9 cellular contexts compared by ENCODE assay signal in the genomic region with DNA sequence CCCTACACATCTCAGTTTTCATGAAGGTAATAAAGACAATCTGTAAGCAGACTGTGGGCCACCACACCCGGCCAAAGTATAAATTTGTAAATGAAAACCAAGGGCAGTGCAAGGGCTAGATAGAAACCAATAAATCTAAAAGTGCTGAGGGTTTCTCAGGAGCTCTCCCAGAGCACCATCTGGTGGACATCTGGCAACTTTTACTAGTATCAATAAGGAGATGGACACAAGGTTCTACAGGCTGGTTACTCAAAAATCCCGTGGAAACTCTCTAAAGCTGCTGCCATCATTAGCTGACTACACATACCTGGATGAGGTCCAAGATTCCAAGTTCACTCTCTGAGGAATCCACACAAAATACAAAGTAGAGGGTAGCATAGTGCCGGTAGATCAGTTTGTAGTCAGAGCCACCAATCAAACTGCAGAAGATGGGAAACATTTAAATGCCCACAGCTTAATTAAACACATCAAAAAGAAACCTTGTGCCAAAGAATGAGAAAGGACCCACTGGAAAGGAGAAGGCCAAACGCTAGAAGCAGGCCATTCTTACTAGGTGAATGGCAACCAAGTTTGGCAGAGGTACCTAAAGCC. TPM values are rescaled to one million over a fixed set of nuclear protein-coding genes. Genes with fewer than 3 reads are reported as not detected.
DNase-seq lines count a peak whose midpoint lies in the region; ATAC-seq and TF ChIP-seq lines count a peak whose summit lies in the region.
"Had no signal": no experiment of that assay in that cellular context is flagged by ENCODE, and none has a peak within 500 bp of the region (broad histone marks: within the 10 kb centered on the region; RNA-seq: fewer than 3 reads in every experiment).

No MANE protein-coding gene starts in this region.

- intact Hi-C loops in posterior vena cava (cut with DNase I) = no loop called here

- peaks cover 5% of the 10 kb centered on the region for H3K4me1 ChIP-seq in hepatocyte (ENCODE audit: insufficient read depth)

- H3K79me2 ChIP-seq in hepatocyte = peaks cover 27% of the 10 kb centered on the region

- 65% methylated on average over 4 of the region's 4 CpGs for WGBS in hepatocyte (ENCODE audit: low lambda C conversion rate, missing lambda C conversion rate)

- peak; percentile 85 for ATAC-seq in SK-N-SH treated with all-trans-retinoic acid at 6 μM for 48 hours

- no peaks in the 10 kb centered on the region for H3K9me2 ChIP-seq in hepatocyte (replicated peaks; ENCODE audit: insufficient read depth)

- H3K36me3 ChIP-seq in hepatocyte (replicated peaks; ENCODE audit: insufficient read depth, low read depth) = no peaks in the 10 kb centered on the region

- TF ChIP-seq CTCF in hepatocyte (IDR thresholded peaks at IDR 0.05; ENCODE audit: poor library complexity) = peak; percentile 56

- DNase-seq in AG20443 (ENCODE audit: low spot score) (peak; percentile 72), HCEC 1CT (peak; percentile 79), hepatocyte (ENCODE audit: low spot score) (peak; percentile 62), posterior vena cava (ENCODE audit: low spot score) (no peak), UCSD-AML1 (lab: John Stamatoyannopoulos, UW; ENCODE audit: unreplicated experiment) (no peak), ureter (ENCODE audit: low spot score) (no peak)
- DNase-seq in NK-92 treated with Interleukin-12 subunit alpha and Interleukin-12 subunit beta, amount 100 ng/mL, for 24 hours (lab: John Stamatoyannopoulos, UW) = no peak
- DNase-seq: activated T-cell treated with anti-CD3 and anti-CD28 coated beads for 4 hours had no signal

- H3K9me3 ChIP-seq in hepatocyte (ENCODE audit: low read depth) = no peaks in the 10 kb centered on the region

- H2AFZ ChIP-seq in hepatocyte = no peak overlapping the region

- H3K27me3 ChIP-seq in hepatocyte = no peaks in the 10 kb centered on the region

- no peak overlapping the region for H3K27ac ChIP-seq in hepatocyte

- no peaks in the 10 kb centered on the region for H4K20me1 ChIP-seq in hepatocyte (ENCODE audit: insufficient read depth, poor library complexity, severe bottlenecking)

- H3K4me2 ChIP-seq in hepatocyte = no peak overlapping the region

- no peak overlapping the region for H3K4me3 ChIP-seq in hepatocyte

TF ChIP-seq in SK-N-SH treated with all-trans-retinoic acid at 6 μM for 48 hours, 23 proteins besides CTCF, POLR2A, EP300 and RAD21:
- TF ChIP-seq ESRRG (CRISPR knock-in tag; IDR thresholded peaks at IDR 0.05) = no peak
- TF ChIP-seq GLIS3 (CRISPR knock-in tag; IDR thresholded peaks at IDR 0.05) = no peak
- TF ChIP-seq, protein P1, sequence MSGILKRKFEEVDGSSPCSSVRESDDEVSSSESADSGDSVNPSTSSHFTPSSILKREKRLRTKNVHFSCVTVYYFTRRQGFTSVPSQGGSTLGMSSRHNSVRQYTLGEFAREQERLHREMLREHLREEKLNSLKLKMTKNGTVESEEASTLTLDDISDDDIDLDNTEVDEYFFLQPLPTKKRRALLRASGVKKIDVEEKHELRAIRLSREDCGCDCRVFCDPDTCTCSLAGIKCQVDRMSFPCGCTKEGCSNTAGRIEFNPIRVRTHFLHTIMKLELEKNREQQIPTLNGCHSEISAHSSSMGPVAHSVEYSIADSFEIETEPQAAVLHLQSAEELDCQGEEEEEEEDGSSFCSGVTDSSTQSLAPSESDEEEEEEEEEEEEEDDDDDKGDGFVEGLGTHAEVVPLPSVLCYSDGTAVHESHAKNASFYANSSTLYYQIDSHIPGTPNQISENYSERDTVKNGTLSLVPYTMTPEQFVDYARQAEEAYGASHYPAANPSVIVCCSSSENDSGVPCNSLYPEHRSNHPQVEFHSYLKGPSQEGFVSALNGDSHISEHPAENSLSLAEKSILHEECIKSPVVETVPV (CRISPR knock-in tag; IDR thresholded peaks at IDR 0.05) = no peak
- no peak for TF ChIP-seq ZNF8 (CRISPR knock-in tag; IDR thresholded peaks at IDR 0.05)
- TF ChIP-seq ISL1 (CRISPR knock-in tag; IDR thresholded peaks at IDR 0.05) = no peak

RNA-seq across cellular contexts. Expression of gene AP3S2, which starts 5.5 kb away (rescaled TPM):
- 51.7 and 61.2 TPM in 2 replicates for total RNA-seq in hepatocyte
- polyA plus RNA-seq in hepatocyte = 14.2 and 15.6 TPM in 2 replicates
- total RNA-seq in posterior vena cava = 10 to 100 TPM; 28.7 to 31.5 TPM
- total RNA-seq in ureter = 52.8 TPM

RNA-seq across cellular contexts. Expression of gene ARPIN, which starts 24.4 kb away (rescaled TPM):
- total RNA-seq in hepatocyte (6.8 and 8.6 TPM in 2 replicates), posterior vena cava (10 to 100 TPM; 17.5 to 24.7 TPM), ureter (30.0 TPM)
- 3.8 and 6.5 TPM in 2 replicates for polyA plus RNA-seq in hepatocyte

Comparison
In these comparisons a context has a peak if more than half of its experiments do, and no peak if none do; other contexts are left out.
1. DNase-seq: peak in AG20443 (single experiment), HCEC 1CT (single experiment) and hepatocyte (single experiment); none in posterior vena cava (single experiment), UCSD-AML1 (single experiment), ureter (single experiment) and NK-92 treated with Interleukin-12 subunit alpha and Interleukin-12 subunit beta, amount 100 ng/mL, for 24 hours (single experiment).